In genomic region chr7:106285051-106285800, GRCh38 we compare ENCODE assay signal across 8 cellular contexts. TPM values are rescaled to one million over a fixed set of nuclear protein-coding genes. Genes with fewer than 3 reads are reported as not detected.
DNase-seq lines count a peak whose midpoint lies in the region; ATAC-seq, FAIRE-seq and TF ChIP-seq lines count a peak whose summit lies in the region.

No MANE protein-coding gene starts in this region.

- ATAC-seq in GM19372 (IDR thresholded peaks at IDR 0.05; ENCODE audit: low read depth, unreplicated experiment), result peak; percentile 75
- peak; percentile 77 for ATAC-seq in HG03521 (IDR thresholded peaks at IDR 0.05; ENCODE audit: unreplicated experiment)
- peak; percentile 91 for ATAC-seq in HepG2

- H4K20me1 ChIP-seq in HepG2 (ENCODE audit: insufficient read depth, low read length), result peaks cover 8% of the 10 kb centered on the region; the same call in 1 of the 2 replicates

- CTCF ChIA-PET in HepG2 (lab: Yijun Ruan, JAX; ENCODE audit: low intra/inter-chr PET ratio, low total read pairs), result no interaction called here

- peaks cover 0 to under 1% of the 10 kb centered on the region in 2 experiments; a peak in 1 of 5 replicates for H3K27me3 ChIP-seq in HepG2 (ENCODE audit: control insufficient read depth in 1 of 2, insufficient read depth in 2 of 2, low read length in 2 of 2)

- no peaks in the 10 kb centered on the region for H3K27me3 Mint-ChIP-seq in dendritic cell treated with granulocyte-macrophage colony-stimulating factor and Interleukin-4, amounts not matched to agents 40 ng/mL and 50 ng/mL, for 4 days

- peak; percentile 73 for FAIRE-seq in HepG2 (lab: Jason Lieb, UNC)

- TF ChIP-seq CTCF in C4-2B (conservative IDR thresholded peaks at IDR 0.05) (no peak), HepG2 (CRISPR knock-in tag; IDR thresholded peaks at IDR 0.05) (no peak)

- H3K27ac Mint-ChIP-seq in dendritic cell treated with granulocyte-macrophage colony-stimulating factor and Interleukin-4, amounts not matched to agents 40 ng/mL and 50 ng/mL, for 4 days, result peak overlapping the region; percentile 99

- TF ChIP-seq RAD21 in HepG2 (CRISPR knock-in tag; IDR thresholded peaks at IDR 0.05), result no peak

- peaks cover 44% of the 10 kb centered on the region for H3K4me1 ChIP-seq in HepG2 (ENCODE audit: insufficient read depth, low read length)

- peak overlapping the region; percentile 83 to 90 (median 88) for H3K4me3 ChIP-seq in HepG2 (replicated peaks in 1 of 3; ENCODE audit: insufficient read depth in 1 of 3, low read depth in 2 of 3, low read length in 3 of 3)

- H3K4me3 Mint-ChIP-seq in dendritic cell treated with granulocyte-macrophage colony-stimulating factor and Interleukin-4, amounts not matched to agents 40 ng/mL and 50 ng/mL, for 4 days, result peak overlapping the region; percentile 97

- H3K79me2 ChIP-seq in HepG2 (ENCODE audit: insufficient read depth, low read length), result peaks cover 39% of the 10 kb centered on the region

- no peaks in the 10 kb centered on the region for H3K9me3 ChIP-seq in HepG2 (ENCODE audit: low read length)

- H3K4me1 Mint-ChIP-seq in dendritic cell treated with granulocyte-macrophage colony-stimulating factor and Interleukin-4, amounts not matched to agents 40 ng/mL and 50 ng/mL, for 4 days (ENCODE audit: low read depth), result peaks cover 38% of the 10 kb centered on the region

- POLR2A ChIA-PET in HepG2 (lab: Yijun Ruan, JAX), result interaction anchor here (0.9 to 1.4 kb wide), 9 partner anchors 12 to 883 kb away, joined by 3 to 8 read pairs (median 5); partner anchors contain the start of genes EFCAB10, HBP1 and SYPL1

- H2AFZ ChIP-seq in HepG2 (ENCODE audit: low read length), result peak overlapping the region; percentile 71

- H3K36me3 ChIP-seq in HepG2 (replicated peaks in 1 of 2; ENCODE audit: control insufficient read depth in 1 of 2, insufficient read depth in 2 of 2, low read length in 2 of 2), result no peaks in the 10 kb centered on the region

- no TSS peak for BruUV-seq in HepG2 (replicated peaks; lab: Mats Ljungman, UMichigan)

- H3K4me2 ChIP-seq in HepG2 (ENCODE audit: low read depth, low read length), result peak overlapping the region; percentile 89

- peak overlapping the region; percentile 93 for H3K27ac ChIP-seq in C4-2B
- peak overlapping the region; percentile 85 for H3K27ac ChIP-seq in HepG2 (ENCODE audit: extremely low read length, insufficient read depth, low read length)

- TF ChIP-seq EP300 in HepG2 (IDR thresholded peaks at IDR 0.05; ENCODE audit: low read depth in 2 of 2, low read length in 2 of 2), result peak in 1 of 2 experiments; percentile 41; a peak in 1 of 4 replicates
- no peak; the same call in 1 of the 2 replicates for TF ChIP-seq EP300 in HepG2 (CRISPR knock-in tag; IDR thresholded peaks at IDR 0.05; ENCODE audit: borderline replicate concordance)

- intact Hi-C loops in dendritic cell treated with granulocyte-macrophage colony-stimulating factor and Interleukin-4, amounts not matched to agents 40 ng/mL and 50 ng/mL, for 4 days (cut with micrococcal nuclease), result loop anchor here (1.0 to 2.0 kb wide), 3 partner anchors 61 to 177 kb away; no protein-coding TSS in a partner anchor
- intact Hi-C loops in HepG2 (cut with micrococcal nuclease; ENCODE audit: unreplicated experiment), result loop anchor here (2.0 to 10.0 kb wide), 2 partner anchors 42 to 880 kb away; partner anchors contain the start of gene HBP1

- DNase-seq in NCI-H69 (lab: John Stamatoyannopoulos, UW), result peak; percentile 99
- DNase-seq in activated CD4-positive, alpha-beta T cell treated with anti-CD3 and anti-CD28 coated beads, Interleukin-2, amount 50 U/mL, for 24 hours (ENCODE audit: low read depth in 1 of 2, low spot score in 1 of 2), result peak; percentile 98 to 99
- peak; percentile 95 for DNase-seq in HepG2 (ENCODE audit: low spot score)
- DNase-seq in stimulated activated CD4-positive, alpha-beta T cell treated with anti-CD3 and anti-CD28 coated beads, Interleukin-2, amount 100 ng/mL, for 48 hours, result peak; percentile 98 to 99

- WGBS in HepG2 (ENCODE audit: low lambda C conversion rate), result 2% methylated on average over 19 of the region's 68 CpGs

- peak overlapping the region; percentile 75 for H3K9ac ChIP-seq in HepG2 (ENCODE audit: insufficient read depth, low read depth, low read length)

- peaks cover 20% of the 10 kb centered on the region for H3K36me3 Mint-ChIP-seq in dendritic cell treated with granulocyte-macrophage colony-stimulating factor and Interleukin-4, amounts not matched to agents 40 ng/mL and 50 ng/mL, for 4 days (ENCODE audit: low read depth)

- H3K9me3 Mint-ChIP-seq in dendritic cell treated with granulocyte-macrophage colony-stimulating factor and Interleukin-4, amounts not matched to agents 40 ng/mL and 50 ng/mL, for 4 days, result no peaks in the 10 kb centered on the region

- in situ Hi-C loops in HepG2 (cut with HindIII; ENCODE audit: extremely low pct_ligation_motif_present, low pct_unique_long_range_greater_than_20kb), result no loop called here

- peak; percentile 55 to 87 for TF ChIP-seq POLR2A in HepG2 (IDR thresholded peaks at IDR 0.05; ENCODE audit: insufficient read depth in 1 of 2, low read depth in 2 of 2, low read length in 2 of 2)

TF ChIP-seq in HepG2, 621 proteins besides CTCF, POLR2A, EP300 and RAD21 (continues in another document):
- TF ChIP-seq PRDM10 (CRISPR knock-in tag; IDR thresholded peaks at IDR 0.05; ENCODE audit: low read depth) (peak; percentile 51; the same call in 1 of the 2 replicates), HNF4A (CRISPR knock-in tag; IDR thresholded peaks at IDR 0.05) (no peak), FOXJ3 (CRISPR knock-in tag; IDR thresholded peaks at IDR 0.05; ENCODE audit: borderline replicate concordance) (no peak), ZNF562 (CRISPR knock-in tag; IDR thresholded peaks at IDR 0.05; ENCODE audit: borderline replicate concordance) (no peak), HDAC6 (IDR thresholded peaks at IDR 0.05; ENCODE audit: low read depth, low read length) (no peak)

RNA-seq across cellular contexts. Expression of gene NAMPT, which starts 0.4 kb away (rescaled TPM):
- 67.7 and 105 TPM in 2 replicates for total RNA-seq in HepG2 (2016; rRNA removed; fragmentation: Illumina TruSeq; extraction: Trizol)
- 13.0 and 13.4 TPM in 2 replicates for total RNA-seq in HepG2 (2016; cell fraction: cytosol; rRNA removed; fragmentation: Illumina TruSeq; extraction: Trizol; ENCODE audit: low read depth)
- 64.2 and 94.5 TPM in 2 replicates for total RNA-seq in HepG2 (2016; cell fraction: insoluble cytoplasmic fraction; rRNA removed; fragmentation: Illumina TruSeq; extraction: Trizol)
- 33.7 and 41.5 TPM in 2 replicates for total RNA-seq in HepG2 (2016; cell fraction: membrane; rRNA removed; fragmentation: Illumina TruSeq; extraction: Trizol)
- 43.1 and 45.4 TPM in 2 replicates for total RNA-seq in HepG2 (2016; cell fraction: nucleus; rRNA removed; fragmentation: Illumina TruSeq; extraction: Trizol)
- polyA plus RNA-seq in HepG2 (2011; rRNA removed), result 10.4 and 15.8 TPM in 2 replicates
- 6.9 and 10.2 TPM in 2 replicates for polyA plus RNA-seq in HepG2 (2011; cell fraction: cytosol; rRNA removed)
- 4.5 and 9.2 TPM in 2 replicates for polyA plus RNA-seq in HepG2 (2011; cell fraction: nucleus; rRNA removed)
- 32.6 and 38.7 TPM in 2 replicates for polyA plus RNA-seq in HepG2 (2012)
- polyA plus RNA-seq in HepG2 (2016; cell fraction: cytosol; fragmentation: Illumina TruSeq; extraction: Trizol; ENCODE audit: low read depth), result 7.8 and 8.1 TPM in 2 replicates
- polyA plus RNA-seq in HepG2 (2016; cell fraction: insoluble cytoplasmic fraction; fragmentation: Illumina TruSeq; extraction: Trizol; ENCODE audit: low read depth), result 74.3 and 76.8 TPM in 2 replicates
- polyA plus RNA-seq in HepG2 (2016; cell fraction: membrane; fragmentation: Illumina TruSeq; extraction: Trizol; ENCODE audit: low read depth), result 14.5 and 16.2 TPM in 2 replicates
- polyA plus RNA-seq in HepG2 (2016; cell fraction: nucleus; fragmentation: Illumina TruSeq; extraction: Trizol; ENCODE audit: insufficient read depth, low read depth), result 23.2 and 29.2 TPM in 2 replicates
- 7.5 and 29.2 TPM in 2 replicates for polyA minus RNA-seq in HepG2 (2011; rRNA and poly(A)+ RNA removed; ENCODE audit: low replicate concordance)
- polyA minus RNA-seq in HepG2 (2011; cell fraction: cytosol; rRNA and poly(A)+ RNA removed), result 43.6 and 50.5 TPM in 2 replicates
- polyA minus RNA-seq in HepG2 (2011; cell fraction: nucleus; rRNA and poly(A)+ RNA removed), result 56.3 and 66.5 TPM in 2 replicates

Comparison
In these comparisons a context has a peak if more than half of its experiments do, and no peak if none do; other contexts are left out.
1. Peak in every context shown above with its lines: DNase-seq, ATAC-seq, H3K4me3 ChIP-seq and H3K27ac ChIP-seq.